18 cellular contexts compared by ENCODE assay signal in the genomic region with DNA sequence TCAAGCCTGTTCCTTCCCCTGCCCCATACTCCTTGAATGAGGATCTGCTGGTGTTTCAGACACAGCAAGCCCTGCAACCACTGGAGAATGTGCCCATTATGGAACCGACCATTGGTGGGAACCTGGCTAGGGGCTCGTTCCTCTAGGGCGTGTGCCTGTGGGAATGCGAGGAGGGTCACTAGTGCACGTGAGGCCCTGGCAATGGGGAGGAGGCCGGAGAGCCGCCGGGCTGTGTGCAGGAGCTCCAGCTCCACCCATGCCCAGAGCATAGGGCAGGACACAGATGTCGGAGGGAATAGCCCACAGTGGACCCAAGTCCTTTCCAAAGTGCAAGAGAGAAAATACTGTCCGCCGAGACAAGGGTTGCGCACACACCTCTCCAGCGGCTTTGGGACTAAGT.
"Had no signal": no experiment of that assay in that cellular context is flagged by ENCODE, and none has a peak within 500 bp of the region (broad histone marks: within the 10 kb centered on the region; RNA-seq: fewer than 3 reads in every experiment).

No MANE protein-coding gene starts in this region.

- H3K4me3 ChIP-seq: body of pancreas, mucosa of descending colon, neural progenitor cell, pancreas, tibial nerve had no signal

- H3K36me3 ChIP-seq: neural progenitor cell, pancreas, tibial nerve, WERI-Rb-1 had no signal

- H3K9me3 ChIP-seq: body of pancreas, mucosa of descending colon, pancreas had no signal

- H3K4me1 ChIP-seq: body of pancreas, pancreas, tibial nerve had no signal

- H3K27me3 ChIP-seq: body of pancreas, neural progenitor cell, pancreas, tibial nerve had no signal

- DNase-seq: activated CD4-positive, alpha-beta T cell treated with anti-CD3 and anti-CD28 coated beads for 1 hour; activated naive CD4-positive, alpha-beta T cell treated with anti-CD3 and anti-CD28 coated beads for 36 hours; activated T-cell treated with anti-CD3 and anti-CD28 coated beads, Interleukin-2, amount 50 U/mL, for 24 hours; body of pancreas; caudate nucleus; foreskin fibroblast; hippocampal formation; left colon; mucosa of descending colon; naive B cell; pancreas; stimulated activated naive CD4-positive, alpha-beta T cell; substantia nigra; T-helper 17 cell; WERI-Rb-1 had no signal

- H3K27ac ChIP-seq: body of pancreas, epithelial cell of prostate, neural progenitor cell, pancreas, tibial nerve, WERI-Rb-1 had no signal

- ATAC-seq: body of pancreas, left colon, mucosa of descending colon, pancreas, T-helper 17 cell had no signal
